In the genomic region with DNA sequence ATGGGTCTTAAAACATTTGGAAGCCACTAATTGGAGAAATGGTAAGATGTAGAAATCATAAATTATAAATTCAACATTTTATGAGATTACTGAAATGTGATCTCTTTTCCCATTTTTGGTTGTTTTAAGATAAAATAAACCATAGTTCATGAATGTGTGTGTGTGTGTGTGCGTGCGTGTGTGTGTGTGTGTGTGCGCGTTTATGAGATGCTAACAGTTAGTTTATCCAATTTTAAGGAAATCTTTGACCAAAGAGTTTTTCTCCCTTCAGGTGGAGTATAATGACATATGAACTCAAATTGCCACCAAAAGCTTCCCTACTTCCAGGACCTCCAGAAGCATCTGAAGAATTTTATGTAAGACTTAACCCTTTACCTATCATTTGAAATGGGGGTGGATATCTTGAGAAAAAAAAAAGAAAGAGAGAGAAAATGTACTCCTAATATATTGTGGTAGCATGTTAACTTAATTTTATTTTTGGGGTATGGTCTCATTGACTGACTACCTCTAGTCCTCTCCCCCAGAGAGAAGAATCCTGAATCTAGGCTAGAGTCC, we compare ENCODE assay signal across 13 cellular contexts.
DNase-seq lines count a peak whose midpoint lies in the region; ATAC-seq and TF ChIP-seq lines count a peak whose summit lies in the region.
"Had no signal": no experiment of that assay in that cellular context is flagged by ENCODE, and none has a peak within 500 bp of the region (broad histone marks: within the 10 kb centered on the region; RNA-seq: fewer than 3 reads in every experiment).

No MANE protein-coding gene starts in this region.

- peaks cover 34% of the 10 kb centered on the region for H3K36me3 Mint-ChIP-seq in activated CD8-positive, alpha-beta memory T cell treated with anti-CD3 and anti-CD28 coated beads, Interleukin-2, amount 10 ng/mL, durations not matched to agents 7 days and 5 days
- H3K36me3 Mint-ChIP-seq in endothelial cell (ENCODE audit: low read depth, unreplicated experiment) (peaks cover 35% of the 10 kb centered on the region), mesothelial cell of epicardium (peaks cover 16% of the 10 kb centered on the region)

- ATAC-seq in activated CD8-positive, alpha-beta memory T cell treated with anti-CD3 and anti-CD28 coated beads, Interleukin-2, amount 10 ng/mL, durations not matched to agents 7 days and 5 days = no peak

- peak overlapping the region; percentile 13 for H3K27ac Mint-ChIP-seq in activated CD8-positive, alpha-beta memory T cell treated with anti-CD3 and anti-CD28 coated beads, Interleukin-2, amount 10 ng/mL, durations not matched to agents 7 days and 5 days
- H3K27ac Mint-ChIP-seq in endothelial cell (ENCODE audit: unreplicated experiment) (peak overlapping the region; percentile 15), mesothelial cell of epicardium (peak overlapping the region; percentile 88)
- H3K27ac Mint-ChIP-seq: B cell had no signal

- CTCF ChIA-PET in activated CD8-positive, alpha-beta memory T cell treated with anti-CD3 and anti-CD28 coated beads, Interleukin-2, amount 10 ng/mL, durations not matched to agents 7 days and 5 days (lab: Charles Lee) = no interaction called here

- no peaks in the 10 kb centered on the region for H3K9me3 Mint-ChIP-seq in activated CD8-positive, alpha-beta memory T cell treated with anti-CD3 and anti-CD28 coated beads, Interleukin-2, amount 10 ng/mL, durations not matched to agents 7 days and 5 days (ENCODE audit: low read depth)
- no peaks in the 10 kb centered on the region for H3K9me3 Mint-ChIP-seq in endothelial cell (ENCODE audit: unreplicated experiment)
- peaks cover 9% of the 10 kb centered on the region for H3K9me3 Mint-ChIP-seq in mesothelial cell of epicardium

- H3K4me3 Mint-ChIP-seq in activated CD8-positive, alpha-beta memory T cell treated with anti-CD3 and anti-CD28 coated beads, Interleukin-2, amount 10 ng/mL, durations not matched to agents 7 days and 5 days = no peak overlapping the region
- H3K4me3 Mint-ChIP-seq in endothelial cell (ENCODE audit: unreplicated experiment) (no peak overlapping the region), mesothelial cell of epicardium (no peak overlapping the region)
- H3K4me3 Mint-ChIP-seq: B cell had no signal

- H3K4me1 Mint-ChIP-seq in activated CD8-positive, alpha-beta memory T cell treated with anti-CD3 and anti-CD28 coated beads, Interleukin-2, amount 10 ng/mL, durations not matched to agents 7 days and 5 days = peaks cover 5% of the 10 kb centered on the region
- H3K4me1 Mint-ChIP-seq in endothelial cell (ENCODE audit: unreplicated experiment) (peaks cover 17% of the 10 kb centered on the region), mesothelial cell of epicardium (peaks cover 38% of the 10 kb centered on the region)
- H3K4me1 Mint-ChIP-seq: B cell had no signal

- DNase-seq in activated CD8-positive, alpha-beta memory T cell treated with anti-CD3 and anti-CD28 coated beads, Interleukin-2, amount 10 ng/mL, durations not matched to agents 7 days and 5 days = no peak
- DNase-seq in activated CD8-positive, alpha-beta memory T cell treated with anti-CD3 and anti-CD28 coated beads, Interleukin-2, amount 50 U/mL, for 4 hours = no peak
- no peak for DNase-seq in endothelial cell (ENCODE audit: low spot score)
- DNase-seq in mesothelial cell of epicardium (ENCODE audit: low spot score in 2 of 2, unreplicated experiment in 2 of 2) = no peak
- DNase-seq in inferior parietal cortex (ENCODE audit: extremely low spot score) = no peak
- DNase-seq in HPDE6-E6E7 (ENCODE audit: extremely low spot score) = no peak
- no peak for DNase-seq in A172 (ENCODE audit: low spot score)
- DNase-seq in NCI-H146 (lab: John Stamatoyannopoulos, UW) = no peak
- DNase-seq: NCI-H1417 treated with DMSO at 0.1 percent for 48 hours, NCI-H1930, NCI-H524, SJCRH30 had no signal

- no peaks in the 10 kb centered on the region for H3K27me3 Mint-ChIP-seq in activated CD8-positive, alpha-beta memory T cell treated with anti-CD3 and anti-CD28 coated beads, Interleukin-2, amount 10 ng/mL, durations not matched to agents 7 days and 5 days
- no peaks in the 10 kb centered on the region for H3K27me3 Mint-ChIP-seq in endothelial cell (ENCODE audit: unreplicated experiment)
- no peaks in the 10 kb centered on the region for H3K27me3 Mint-ChIP-seq in mesothelial cell of epicardium (ENCODE audit: low read depth)
- H3K27me3 Mint-ChIP-seq: B cell had no signal

- TF ChIP-seq CTCF in endothelial cell (IDR thresholded peaks at IDR 0.05; ENCODE audit: unreplicated experiment) (no peak), mesothelial cell of epicardium (IDR thresholded peaks at IDR 0.05; ENCODE audit: unreplicated experiment) (no peak)

Comparison
In these comparisons a context has a peak if more than half of its experiments do, and no peak if none do; other contexts are left out.
1. H3K27ac Mint-ChIP-seq: peak in every context shown above with its lines; median percentile 88 in mesothelial cell of epicardium; 15 in endothelial cell; 13 in activated CD8-positive, alpha-beta memory T cell treated with anti-CD3 and anti-CD28 coated beads, Interleukin-2, amount 10 ng/mL, durations not matched to agents 7 days and 5 days.